In genomic region chr6:154384196-154384595, GRCh38 we compare ENCODE assay signal across 24 cellular contexts. TPM values are rescaled to one million over a fixed set of nuclear protein-coding genes. Genes with fewer than 3 reads are reported as not detected.
DNase-seq lines count a peak whose midpoint lies in the region; ATAC-seq and TF ChIP-seq lines count a peak whose summit lies in the region.
"Had no signal": no experiment of that assay in that cellular context is flagged by ENCODE, and none has a peak within 500 bp of the region (broad histone marks: within the 10 kb centered on the region; RNA-seq: fewer than 3 reads in every experiment).

No MANE protein-coding gene starts in this region.

- no peak overlapping the region for H3K4ac ChIP-seq in IMR-90 (ENCODE audit: low read depth, low read length)

- no peak overlapping the region for H3K4me3 ChIP-seq in IMR-90 (ENCODE audit: insufficient read depth, low read depth, low read length)
- no peak overlapping the region for H3K4me3 ChIP-seq in body of pancreas
- H3K4me3 ChIP-seq in stomach smooth muscle (ENCODE audit: low read length in 2 of 2) = no peak overlapping the region
- H3K4me3 ChIP-seq: SJSA1 had no signal

- H2BK120ac ChIP-seq in IMR-90 (ENCODE audit: low read depth, low read length) = no peak overlapping the region

- peaks cover 6% of the 10 kb centered on the region; the same call in 1 of the 2 replicates for H3K9me1 ChIP-seq in IMR-90 (ENCODE audit: insufficient read depth, low read length)

- no peak overlapping the region for H3K23ac ChIP-seq in IMR-90 (ENCODE audit: low read depth, low read length)

- H3K4me1 ChIP-seq in IMR-90 (ENCODE audit: control insufficient read depth, insufficient read depth, low read length) = peaks cover 8% of the 10 kb centered on the region
- H3K4me1 ChIP-seq in body of pancreas = peaks cover 6% of the 10 kb centered on the region
- H3K4me1 ChIP-seq in stomach smooth muscle (ENCODE audit: control insufficient read depth, insufficient read depth, low read length) = peaks cover 4% of the 10 kb centered on the region

- WGBS in IMR-90 (ENCODE audit: extremely low coverage in 2 of 2, insufficient read length in 1 of 2), 2 experiments = no CpG with 5 or more reads among the region's 2 CpGs
- WGBS in body of pancreas, 2 donors = 51 to 52% methylated on average over 2 of the region's 2 CpGs

- peaks cover 33% of the 10 kb centered on the region for H3K4me1 Mint-ChIP-seq in mesothelial cell of epicardium
- H3K4me1 Mint-ChIP-seq: CD4-positive, alpha-beta memory T cell had no signal

- no peaks in the 10 kb centered on the region for H3K27me3 Mint-ChIP-seq in mesothelial cell of epicardium (ENCODE audit: low read depth)

- H3K9me3 Mint-ChIP-seq in mesothelial cell of epicardium = peaks cover 16% of the 10 kb centered on the region

- no peak for DNase-seq in IMR-90
- DNase-seq in body of pancreas = no peak
- DNase-seq in mesothelial cell of epicardium (ENCODE audit: low spot score in 2 of 2, unreplicated experiment in 2 of 2) = no peak
- DNase-seq in anterior cingulate cortex (lab: John Stamatoyannopoulos, UW) = no peak
- DNase-seq in cardiac septum (ENCODE audit: low spot score) = no peak
- DNase-seq: C1 segment of cervical spinal cord; CD4-positive, alpha-beta memory T cell; COR-L47; DMS53; NCI-H1105 treated with DMSO at 0.1 percent for 48 hours; NCI-H146; NCI-H1930; NCI-H2107; NCI-H524 treated with DMSO at 0.1 percent for 48 hours; NCI-H774; NK-92 treated with Interleukin-12 subunit alpha and Interleukin-12 subunit beta, amount 100 ng/mL, for 24 hours; PC-3 had no signal

- ATAC-seq in IMR-90 (ENCODE audit: low read depth) = no peak
- peak; percentile 30 for ATAC-seq in body of pancreas
- no peak for ATAC-seq in HG03045 (IDR thresholded peaks at IDR 0.05; ENCODE audit: unreplicated experiment)
- ATAC-seq in GM21360 (IDR thresholded peaks at IDR 0.05; ENCODE audit: unreplicated experiment) = no peak
- ATAC-seq: PC-3, Right ventricle myocardium inferior had no signal

- no peak overlapping the region for H2BK5ac ChIP-seq in IMR-90 (ENCODE audit: low read depth, low read length, poor library complexity, severe bottlenecking)

- H3K27me3 ChIP-seq in IMR-90 (ENCODE audit: control insufficient read depth, insufficient read depth, low read length) = no peaks in the 10 kb centered on the region
- H3K27me3 ChIP-seq in body of pancreas = no peaks in the 10 kb centered on the region
- no peaks in the 10 kb centered on the region for H3K27me3 ChIP-seq in stomach smooth muscle (ENCODE audit: control insufficient read depth in 1 of 2, insufficient read depth in 2 of 2, low read length in 2 of 2)
- H3K27me3 ChIP-seq: SJSA1 had no signal

- H3K56ac ChIP-seq in IMR-90 (ENCODE audit: extremely low read depth, insufficient read depth, low read length) = no peak overlapping the region

- H3K36me3 Mint-ChIP-seq in mesothelial cell of epicardium = peaks cover 6% of the 10 kb centered on the region
- H3K36me3 Mint-ChIP-seq: CD4-positive, alpha-beta memory T cell had no signal

- in situ Hi-C loops in IMR-90 (cut with MboI; ENCODE audit: low sequenced_read_pairs) = no loop called here

- TF ChIP-seq CTCF in IMR-90 (conservative IDR thresholded peaks at IDR 0.05; ENCODE audit: low read depth, low read length) (no peak), body of pancreas (IDR thresholded peaks at IDR 0.05) (no peak), mesothelial cell of epicardium (IDR thresholded peaks at IDR 0.05; ENCODE audit: unreplicated experiment) (no peak)

- 0 out of 3 replicates have a peak overlapping the region, but pooled peaks have one; percentile 28 for H2BK15ac ChIP-seq in IMR-90 (ENCODE audit: low read depth, low read length)

- H3K9me3 ChIP-seq in IMR-90 (ENCODE audit: control insufficient read depth, insufficient read depth, low read length) (peaks cover 4% of the 10 kb centered on the region; the same call in 1 of the 2 replicates), body of pancreas (no peaks in the 10 kb centered on the region), stomach smooth muscle (ENCODE audit: control insufficient read depth in 2 of 2, low read length in 2 of 2) (peaks cover 0 to 3% of the 10 kb centered on the region in 2 donors)

- H4K8ac ChIP-seq in IMR-90 (ENCODE audit: low read depth in 2 of 2, low read length in 2 of 2) = no peak overlapping the region

- no peak overlapping the region for H3K14ac ChIP-seq in IMR-90 (replicated peaks; ENCODE audit: low read depth, low read length)

- no peak overlapping the region for H3K18ac ChIP-seq in IMR-90 (ENCODE audit: low read depth, low read length)

- no peaks in the 10 kb centered on the region for H3K79me1 ChIP-seq in IMR-90 (ENCODE audit: low read depth in 1 of 2, low read length in 2 of 2)

- TF ChIP-seq POLR2A in IMR-90 (IDR thresholded peaks at IDR 0.05; ENCODE audit: low read depth, low read length) = no peak
- no peak for TF ChIP-seq POLR2A in body of pancreas (IDR thresholded peaks at IDR 0.05)

- no peak overlapping the region for H2AK5ac ChIP-seq in IMR-90 (ENCODE audit: low read depth, low read length)

- no TSS peak for BruUV-seq in IMR-90 (replicated peaks; lab: Mats Ljungman, UMichigan)

- H2AK9ac ChIP-seq in IMR-90 (replicated peaks; ENCODE audit: low read depth, low read length, poor library complexity) = no peak overlapping the region

- no peak overlapping the region for H3K4me2 ChIP-seq in IMR-90 (ENCODE audit: low read depth, low read length)

- CTCF ChIA-PET in IMR-90 (lab: Yijun Ruan, JAX) = interaction anchor here (0.7 kb wide), 1 partner anchor 845 kb away, joined by 3 read pairs; no protein-coding TSS in a partner anchor

- intact Hi-C loops in IMR-90 (cut with micrococcal nuclease) = no loop called here
- intact Hi-C loops in body of pancreas (cut with DNase I) = no loop called here
- intact Hi-C loops in cardiac septum (cut with DNase I) = no loop called here

- H4K5ac ChIP-seq in IMR-90 (ENCODE audit: low read depth, low read length) = no peak overlapping the region

- no peak overlapping the region for H4K91ac ChIP-seq in IMR-90 (ENCODE audit: insufficient read depth, low read depth, low read length)

- no peak for TF ChIP-seq RAD21 in IMR-90 (IDR thresholded peaks at IDR 0.05; ENCODE audit: low read length)

- H3K9ac ChIP-seq in IMR-90 (ENCODE audit: low read depth, low read length) = no peak overlapping the region
- H3K9ac ChIP-seq in stomach smooth muscle (ENCODE audit: low read length in 2 of 2) = no peak overlapping the region

- no peak overlapping the region for H2BK20ac ChIP-seq in IMR-90 (ENCODE audit: low read depth, low read length)

- H2AFZ ChIP-seq in IMR-90 (replicated peaks; ENCODE audit: low read length, poor library complexity) = no peak overlapping the region

- POLR2A ChIA-PET in IMR-90 (lab: Charles Lee; ENCODE audit: unreplicated experiment) = no interaction called here

- H3K27ac ChIP-seq in IMR-90 (ENCODE audit: insufficient read depth, low read length) = no peak overlapping the region
- peak overlapping the region in 3 of 4 donors; percentile 33 to 59 (median 38) for H3K27ac ChIP-seq in body of pancreas
- peak overlapping the region; percentile 37 for H3K27ac ChIP-seq in stomach smooth muscle (ENCODE audit: low read length)
- H3K27ac ChIP-seq: SJSA1 had no signal

- no peak overlapping the region for H3K4me3 Mint-ChIP-seq in mesothelial cell of epicardium
- H3K4me3 Mint-ChIP-seq: CD4-positive, alpha-beta memory T cell had no signal

- H4K20me1 ChIP-seq in IMR-90 (ENCODE audit: insufficient read depth, low read length) = peaks cover 4% of the 10 kb centered on the region; the same call in 1 of the 2 replicates

- no peaks in the 10 kb centered on the region for H3K36me3 ChIP-seq in IMR-90 (ENCODE audit: control insufficient read depth, insufficient read depth, low read length)
- no peaks in the 10 kb centered on the region for H3K36me3 ChIP-seq in body of pancreas (replicated peaks in 1 of 2; ENCODE audit: insufficient read depth in 1 of 2, low read depth in 2 of 2)
- H3K36me3 ChIP-seq in stomach smooth muscle (ENCODE audit: control insufficient read depth in 2 of 2, insufficient read depth in 2 of 2, low read length in 2 of 2) = no peaks in the 10 kb centered on the region
- H3K36me3 ChIP-seq: SJSA1 had no signal

- dilution Hi-C loops in IMR-90 (cut with HindIII; ENCODE audit: low sequenced_read_pairs, unreplicated experiment) = no loop called here

- H3K27ac Mint-ChIP-seq in mesothelial cell of epicardium = peak overlapping the region; percentile 19
- H3K27ac Mint-ChIP-seq: CD4-positive, alpha-beta memory T cell had no signal

TF ChIP-seq in IMR-90, 13 proteins besides CTCF, POLR2A, EP300 and RAD21:
- TF ChIP-seq USF2 (IDR thresholded peaks at IDR 0.05; ENCODE audit: low read depth, low read length) (no peak), RFX5 (IDR thresholded peaks at IDR 0.05; ENCODE audit: low read depth, low read length) (no peak), NFE2L2 (IDR thresholded peaks at IDR 0.05; ENCODE audit: low read depth, low read length) (no peak)

RNA-seq across cellular contexts. Expression of gene IPCEF1, which starts 27.6 kb away (rescaled TPM):
- total RNA-seq in IMR-90 (2012; rRNA removed) = under 0.01 TPM in 2 replicates
- 0.03 and 0.07 TPM in 2 replicates for polyA plus RNA-seq in IMR-90 (2012; rRNA removed)
- not detected in 2 replicates for polyA plus RNA-seq in IMR-90 (2012; cell fraction: cytosol; rRNA removed)
- polyA plus RNA-seq in IMR-90 (2012; cell fraction: nucleus; rRNA removed; ENCODE audit: low replicate concordance) = 0.02 and 0.14 TPM in 2 replicates
- 1 to 10 TPM; 3.0 to 5.7 TPM for total RNA-seq in body of pancreas
- 0.76 to 1.5 TPM (median 1.0 TPM) in 3 replicates for total RNA-seq in mesothelial cell of epicardium
- 5.0 TPM for total RNA-seq in cardiac septum
- total RNA-seq: Daoy, G401 had no signal
